In the genomic region with DNA sequence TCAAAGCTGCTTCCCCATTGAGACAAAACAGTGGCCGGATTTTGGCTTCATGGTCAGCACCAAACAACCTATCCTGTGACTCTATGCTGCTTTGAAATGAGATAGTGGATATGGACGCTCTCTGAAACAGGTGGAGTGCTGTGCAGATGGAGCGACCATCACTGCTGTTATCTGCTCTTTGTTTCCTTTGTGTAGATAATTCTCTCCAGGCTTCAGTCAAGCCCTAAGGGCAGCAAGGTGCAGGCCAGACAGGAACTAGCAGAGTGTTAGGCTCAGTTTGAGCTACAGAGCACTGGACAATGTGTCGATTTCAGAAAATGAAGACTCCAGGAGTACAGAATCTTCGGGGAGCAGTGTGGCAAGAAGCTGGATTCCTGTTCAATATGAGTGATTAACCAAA, we compare ENCODE assay signal across 35 cellular contexts. TPM values are rescaled to one million over a fixed set of nuclear protein-coding genes. Genes with fewer than 3 reads are reported as not detected.
"Had no signal": no experiment of that assay in that cellular context is flagged by ENCODE, and none has a peak within 500 bp of the region (broad histone marks: within the 10 kb centered on the region; RNA-seq: fewer than 3 reads in every experiment).

No MANE protein-coding gene starts in this region.

- H3K36me3 ChIP-seq: cardiac muscle cell, colonic mucosa, heart right ventricle, left lung, ovary, thoracic aorta, uterus, WERI-Rb-1 had no signal

- H3K36me3 Mint-ChIP-seq: activated CD4-positive, alpha-beta memory T cell treated with anti-CD3 and anti-CD28 coated beads for 36 hours; activated naive CD4-positive, alpha-beta T cell treated with anti-CD3 and anti-CD28 coated beads, Interleukin-2, amount 50 U/mL, for 24 hours; natural killer cell treated with Interleukin-12 subunit alpha and Interleukin-12 subunit beta and Interleukin-15 and Interleukin-18, amount 100 ng/mL, for 72 hours; stimulated activated effector memory CD8-positive, alpha-beta T cell treated with anti-CD3 and anti-CD28 coated beads, Interleukin-12 subunit alpha, Interleukin-12 subunit beta, amount 100 ng/mL, for 72 hours; type B pancreatic cell had no signal

- H3K27ac ChIP-seq: body of pancreas, cardiac muscle cell, colonic mucosa, heart right ventricle, left lung, ovary, thoracic aorta, uterus, WERI-Rb-1 had no signal

- H3K4me3 ChIP-seq: body of pancreas, cardiac muscle cell, colonic mucosa, heart right ventricle, left lung, lung, mucosa of descending colon, ovary, skin epidermis, thoracic aorta, uterus had no signal

- H3K27me3 Mint-ChIP-seq: activated CD4-positive, alpha-beta memory T cell treated with anti-CD3 and anti-CD28 coated beads for 36 hours; activated naive CD4-positive, alpha-beta T cell treated with anti-CD3 and anti-CD28 coated beads, Interleukin-2, amount 50 U/mL, for 24 hours; activated T-helper 17 cell treated with anti-CD3 and anti-CD28 coated beads, Interleukin-2, amount 50 U/mL, for 72 hours; natural killer cell treated with Interleukin-12 subunit alpha and Interleukin-12 subunit beta and Interleukin-15 and Interleukin-18, amount 100 ng/mL, for 72 hours; progenitor cell of endocrine pancreas; stimulated activated naive CD8-positive, alpha-beta T cell treated with anti-CD3 and anti-CD28 coated beads, Interleukin-15, Interleukin-2, amounts not matched to agents 100 ng/mL and 50 ng/mL, for 24 hours had no signal

- H3K4me1 ChIP-seq: colonic mucosa, uterus had no signal

- H3K27me3 ChIP-seq: body of pancreas, colonic mucosa, heart right ventricle, ovary, uterus had no signal

- DNase-seq: activated CD4-positive, alpha-beta memory T cell treated with anti-CD3 and anti-CD28 coated beads for 36 hours; activated CD4-positive, alpha-beta T cell treated with anti-CD3 and anti-CD28 coated beads for 48 hours; activated gamma-delta T cell treated with Interleukin-2 at 50 U/mL for 16 hours; activated naive CD8-positive, alpha-beta T cell treated with anti-CD3 and anti-CD28 coated beads, Interleukin-2, amount 50 U/mL, for 24 hours; activated T-cell treated with anti-CD3 and anti-CD28 coated beads, Interleukin-2, amount 50 U/mL, for 4 hours; body of pancreas; cerebellar nuclear complex; colonic mucosa; effector CD8-positive, alpha-beta T cell; erythroblast; heart right ventricle; left lung; mucosa of descending colon; ovary; stimulated activated CD4-positive, alpha-beta T cell treated with anti-CD3 and anti-CD28 coated beads, Interleukin-4, amount 100 ng/mL, for 24 hours; T-helper 9 cell; uterus; WERI-Rb-1 had no signal

- ATAC-seq: activated CD4-positive, CD25-positive, alpha-beta regulatory T cell treated with anti-CD3 and anti-CD28 coated beads, Interleukin-2, amount 50 U/mL, for 24 hours; activated naive CD8-positive, alpha-beta T cell treated with anti-CD3 and anti-CD28 coated beads, Interleukin-2, amount 50 U/mL, for 24 hours; activated T-cell treated with anti-CD3 and anti-CD28 coated beads, Interleukin-2, amount 50 U/mL, for 4 hours; activated T-helper 17 cell treated with anti-CD3 and anti-CD28 coated beads, Interleukin-2, amount 50 U/mL, for 72 hours; body of pancreas; heart right ventricle; left lung; mucosa of descending colon; natural killer cell treated with Interleukin-12 subunit alpha and Interleukin-12 subunit beta and Interleukin-15 and Interleukin-18, amount 100 ng/mL, for 72 hours; sciatic nerve; stimulated activated effector memory CD8-positive, alpha-beta T cell treated with anti-CD3 and anti-CD28 coated beads, Interleukin-12 subunit alpha, Interleukin-12 subunit beta, amount 100 ng/mL, for 72 hours had no signal

- FAIRE-seq: endometrium had no signal

- H3K9me3 Mint-ChIP-seq: activated CD4-positive, alpha-beta memory T cell treated with anti-CD3 and anti-CD28 coated beads for 36 hours; activated naive CD4-positive, alpha-beta T cell treated with anti-CD3 and anti-CD28 coated beads, Interleukin-2, amount 50 U/mL, for 24 hours; activated naive CD8-positive, alpha-beta T cell treated with anti-CD3 and anti-CD28 coated beads, Interleukin-2, amount 50 U/mL, for 24 hours; activated T-cell treated with anti-CD3 and anti-CD28 coated beads, Interleukin-2, amount 50 U/mL, for 4 hours; activated T-helper 17 cell treated with anti-CD3 and anti-CD28 coated beads, Interleukin-2, amount 50 U/mL, for 72 hours; natural killer cell treated with Interleukin-12 subunit alpha and Interleukin-12 subunit beta and Interleukin-15 and Interleukin-18, amount 100 ng/mL, for 72 hours; stimulated activated effector memory CD8-positive, alpha-beta T cell treated with anti-CD3 and anti-CD28 coated beads, Interleukin-12 subunit alpha, Interleukin-12 subunit beta, amount 100 ng/mL, for 72 hours; stimulated activated naive CD8-positive, alpha-beta T cell treated with anti-CD3 and anti-CD28 coated beads, Interleukin-15, Interleukin-2, amounts not matched to agents 100 ng/mL and 50 ng/mL, for 24 hours; T-helper 1 cell treated with Interleukin-12 subunit alpha and Interleukin-12 subunit beta and Interleukin-4 antibody, amounts not matched to agents 30 μg/mL and 1 μg/mL, for 36 hours; type B pancreatic cell had no signal

- H3K27ac Mint-ChIP-seq: activated CD4-positive, alpha-beta memory T cell treated with anti-CD3 and anti-CD28 coated beads for 36 hours; activated naive CD4-positive, alpha-beta T cell treated with anti-CD3 and anti-CD28 coated beads, Interleukin-2, amount 50 U/mL, for 24 hours; activated naive CD8-positive, alpha-beta T cell treated with anti-CD3 and anti-CD28 coated beads, Interleukin-2, amount 50 U/mL, for 24 hours; activated T-helper 17 cell treated with anti-CD3 and anti-CD28 coated beads, Interleukin-2, amount 50 U/mL, for 72 hours; natural killer cell treated with Interleukin-12 subunit alpha and Interleukin-12 subunit beta and Interleukin-15 and Interleukin-18, amount 100 ng/mL, for 72 hours; progenitor cell of endocrine pancreas; stimulated activated effector memory CD8-positive, alpha-beta T cell treated with anti-CD3 and anti-CD28 coated beads, Interleukin-12 subunit alpha, Interleukin-12 subunit beta, amount 100 ng/mL, for 72 hours; stimulated activated naive CD8-positive, alpha-beta T cell treated with anti-CD3 and anti-CD28 coated beads, Interleukin-15, Interleukin-2, amounts not matched to agents 100 ng/mL and 50 ng/mL, for 24 hours; T-helper 1 cell treated with Interleukin-12 subunit alpha and Interleukin-12 subunit beta and Interleukin-4 antibody, amounts not matched to agents 30 μg/mL and 1 μg/mL, for 36 hours; type B pancreatic cell had no signal

- H3K4me3 Mint-ChIP-seq: activated CD4-positive, alpha-beta memory T cell treated with anti-CD3 and anti-CD28 coated beads for 36 hours; activated naive CD4-positive, alpha-beta T cell treated with anti-CD3 and anti-CD28 coated beads, Interleukin-2, amount 50 U/mL, for 24 hours; activated naive CD8-positive, alpha-beta T cell treated with anti-CD3 and anti-CD28 coated beads, Interleukin-2, amount 50 U/mL, for 24 hours; activated T-cell treated with anti-CD3 and anti-CD28 coated beads, Interleukin-2, amount 50 U/mL, for 4 hours; activated T-helper 17 cell treated with anti-CD3 and anti-CD28 coated beads, Interleukin-2, amount 50 U/mL, for 72 hours; natural killer cell treated with Interleukin-12 subunit alpha and Interleukin-12 subunit beta and Interleukin-15 and Interleukin-18, amount 100 ng/mL, for 72 hours; stimulated activated effector memory CD8-positive, alpha-beta T cell treated with anti-CD3 and anti-CD28 coated beads, Interleukin-12 subunit alpha, Interleukin-12 subunit beta, amount 100 ng/mL, for 72 hours; stimulated activated naive CD8-positive, alpha-beta T cell treated with anti-CD3 and anti-CD28 coated beads, Interleukin-15, Interleukin-2, amounts not matched to agents 100 ng/mL and 50 ng/mL, for 24 hours; T-helper 1 cell treated with Interleukin-12 subunit alpha and Interleukin-12 subunit beta and Interleukin-4 antibody, amounts not matched to agents 30 μg/mL and 1 μg/mL, for 36 hours; type B pancreatic cell had no signal

- H3K9me3 ChIP-seq: body of pancreas, colonic mucosa, heart right ventricle, left lung, mucosa of descending colon, thoracic aorta, uterus had no signal

RNA-seq across cellular contexts. Expression of gene TRAF3IP3, which starts 54.9 kb away (rescaled TPM):
- total RNA-seq: dermis microvascular lymphatic vessel endothelial cell, progenitor cell of endocrine pancreas, renal cortical epithelial cell had no signal
